8 cellular contexts compared by ENCODE assay signal in the genomic region with DNA sequence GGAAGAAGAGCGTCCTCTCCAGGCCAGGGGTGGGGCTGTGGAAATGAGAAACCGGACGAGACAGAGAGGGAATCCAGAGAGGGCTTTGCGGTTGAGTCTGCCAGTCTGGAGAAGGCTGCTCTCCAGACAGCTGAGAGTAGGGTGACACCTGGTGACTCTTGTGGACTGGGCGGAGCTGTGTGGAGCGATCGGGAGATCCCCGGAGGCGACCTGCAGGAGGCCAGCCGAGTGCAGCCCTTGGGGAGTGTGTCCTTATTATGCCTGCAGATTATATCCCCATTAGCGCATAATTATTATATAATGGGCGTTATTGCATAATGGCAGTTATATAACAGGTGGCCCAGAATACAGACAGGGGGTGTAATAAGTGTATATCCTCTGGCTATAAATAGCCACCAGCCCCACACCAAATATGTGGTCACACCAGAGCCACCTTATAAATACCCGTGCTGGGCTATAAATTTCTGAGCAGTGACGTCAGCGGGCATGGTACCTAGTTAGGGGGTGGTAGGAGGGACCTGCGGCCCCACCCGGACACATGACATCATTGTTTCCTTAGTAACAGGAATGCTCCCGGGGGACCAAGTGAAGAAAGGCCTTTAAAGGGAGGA. TPM values are rescaled to one million over a fixed set of nuclear protein-coding genes. Genes with fewer than 3 reads are reported as not detected.
DNase-seq lines count a peak whose midpoint lies in the region; ATAC-seq and TF ChIP-seq lines count a peak whose summit lies in the region.

No MANE protein-coding gene starts in this region.

- TF ChIP-seq CTCF in HFFc6 (IDR thresholded peaks at IDR 0.05) (peak; percentile 34), fibroblast of the aortic adventitia (IDR thresholded peaks at IDR 0.05; ENCODE audit: insufficient read depth, low read length) (peak; percentile 20)

- peaks cover 98% of the 10 kb centered on the region for H3K4me1 Mint-ChIP-seq in HFFc6 (ENCODE audit: low read depth)

- no peaks in the 10 kb centered on the region for H3K27me3 ChIP-seq in stomach smooth muscle (ENCODE audit: control insufficient read depth in 1 of 2, insufficient read depth in 2 of 2, low read length in 2 of 2)

- peak overlapping the region; percentile 95 for H3K27ac Mint-ChIP-seq in HFFc6

- H3K4me3 Mint-ChIP-seq in HFFc6 = peak overlapping the region; percentile 78; the same call in 1 of the 2 replicates

- no peak overlapping the region for H3K9ac ChIP-seq in stomach smooth muscle (ENCODE audit: low read length in 2 of 2)

- H3K4me3 ChIP-seq in fibroblast of the aortic adventitia (ENCODE audit: low read depth, low read length) = no peak overlapping the region
- H3K4me3 ChIP-seq in stomach smooth muscle (ENCODE audit: low read length in 2 of 2) = peak overlapping the region in 1 of 2 donors; percentile 44

- DNase-seq in HFFc6 (peak; percentile 47), NCI-H82 treated with DMSO at 0.1 percent for 48 hours (lab: John Stamatoyannopoulos, UW; ENCODE audit: unreplicated experiment) (peak; percentile 20), fibroblast of the aortic adventitia (ENCODE audit: low read depth) (peak; percentile 89)

- H3K9me3 Mint-ChIP-seq in HFFc6 = no peaks in the 10 kb centered on the region

- H3K36me3 Mint-ChIP-seq in HFFc6 (ENCODE audit: low read depth) = peaks cover 43% of the 10 kb centered on the region

- H3K9me3 ChIP-seq in stomach smooth muscle (ENCODE audit: control insufficient read depth in 2 of 2, low read length in 2 of 2) = no peaks in the 10 kb centered on the region

- H3K36me3 ChIP-seq in stomach smooth muscle (ENCODE audit: control insufficient read depth in 2 of 2, insufficient read depth in 2 of 2, low read length in 2 of 2) = no peaks in the 10 kb centered on the region

- peaks cover 93% of the 10 kb centered on the region for H3K4me1 ChIP-seq in stomach smooth muscle (ENCODE audit: control insufficient read depth, insufficient read depth, low read length)

- ATAC-seq in GM19395 (IDR thresholded peaks at IDR 0.05; ENCODE audit: unreplicated experiment) = no peak
- ATAC-seq in HG03521 (IDR thresholded peaks at IDR 0.05; ENCODE audit: unreplicated experiment) = no peak
- no peak for ATAC-seq in GM19463 (IDR thresholded peaks at IDR 0.05; ENCODE audit: unreplicated experiment)
- ATAC-seq in GM18909 (IDR thresholded peaks at IDR 0.05; ENCODE audit: poor library complexity, unreplicated experiment) = no peak

- H3K27me3 Mint-ChIP-seq in HFFc6 (ENCODE audit: insufficient read depth) = peaks cover 4% of the 10 kb centered on the region

- peak overlapping the region; percentile 82 for H3K27ac ChIP-seq in stomach smooth muscle (ENCODE audit: low read length)

RNA-seq across cellular contexts. Expression of gene NFIX, which starts 41.2 kb away (rescaled TPM):
- total RNA-seq in HFFc6 (2021; fragmentation: NEBNext Ultra II Directional; extraction: Animal tissue kit (Norgen Biotek cat#: 25700)) = 100 to 1,000 TPM; 129 to 161 (median 142) TPM
- total RNA-seq in fibroblast of the aortic adventitia (ENCODE audit: low replicate concordance) = 68.0 and 160 TPM in 2 replicates

Comparison
In these comparisons a context has a peak if more than half of its experiments do, and no peak if none do; other contexts are left out.
1. DNase-seq: peak in every context shown above with its lines; median percentile 89 in fibroblast of the aortic adventitia; 47 in HFFc6; 20 in NCI-H82 treated with DMSO at 0.1 percent for 48 hours.